ENCODE assay signal across 10 cellular contexts in genomic region chr1:234758851-234759250, GRCh38.
DNase-seq lines count a peak whose midpoint lies in the region; ATAC-seq and TF ChIP-seq lines count a peak whose summit lies in the region.
"Had no signal": no experiment of that assay in that cellular context is flagged by ENCODE, and none has a peak within 500 bp of the region (broad histone marks: within the 10 kb centered on the region; RNA-seq: fewer than 3 reads in every experiment).

No MANE protein-coding gene starts in this region.

- H3K27me3 ChIP-seq in SJSA1 (replicated peaks), result no peaks in the 10 kb centered on the region
- H3K27me3 ChIP-seq in trophoblast cell (ENCODE audit: insufficient read depth, low read length), result no peaks in the 10 kb centered on the region
- no peaks in the 10 kb centered on the region for H3K27me3 ChIP-seq in GM23338 (ENCODE audit: insufficient read depth)
- H3K27me3 ChIP-seq: gastrocnemius medialis had no signal

- ATAC-seq in activated naive CD8-positive, alpha-beta T cell treated with anti-CD3 and anti-CD28 coated beads, Interleukin-2, amount 10 ng/mL, durations not matched to agents 7 days and 5 days (ENCODE audit: low read depth), result peak; percentile 72
- ATAC-seq in GM23338 (no peak), HG02885 (IDR thresholded peaks at IDR 0.05; ENCODE audit: poor library complexity, unreplicated experiment) (no peak), omental fat pad (ENCODE audit: low FRiP score) (no peak)
- ATAC-seq: gastrocnemius medialis had no signal

- no peak overlapping the region for H3K9ac ChIP-seq in trophoblast cell (ENCODE audit: low read length)

- H4K91ac ChIP-seq in trophoblast cell (ENCODE audit: low read depth, low read length), result peak overlapping the region; percentile 15

- H3K4me2 ChIP-seq in trophoblast cell (ENCODE audit: low read length) (no peak overlapping the region), GM23338 (no peak overlapping the region)

- peaks cover 1% of the 10 kb centered on the region for H3K36me3 Mint-ChIP-seq in activated naive CD8-positive, alpha-beta T cell treated with anti-CD3 and anti-CD28 coated beads, Interleukin-2, amount 10 ng/mL, durations not matched to agents 7 days and 5 days
- H3K36me3 Mint-ChIP-seq in GM23338 (ENCODE audit: low read depth), result no peaks in the 10 kb centered on the region

- no peak overlapping the region for H2BK120ac ChIP-seq in trophoblast cell (ENCODE audit: insufficient read depth, low read length, poor library complexity)

- peak overlapping the region; percentile 64 for H3K27ac ChIP-seq in SJSA1
- H3K27ac ChIP-seq in trophoblast cell (ENCODE audit: low read depth, low read length), result no peak overlapping the region
- H3K27ac ChIP-seq in GM23338 (ENCODE audit: low read depth), result no peak overlapping the region
- H3K27ac ChIP-seq: gastrocnemius medialis had no signal

- H4K20me1 ChIP-seq in GM23338 (replicated peaks; ENCODE audit: insufficient read depth), result no peaks in the 10 kb centered on the region

- peak overlapping the region; percentile 86 for H3K27ac Mint-ChIP-seq in activated naive CD8-positive, alpha-beta T cell treated with anti-CD3 and anti-CD28 coated beads, Interleukin-2, amount 10 ng/mL, durations not matched to agents 7 days and 5 days
- H3K27ac Mint-ChIP-seq in GM23338, result no peak overlapping the region

- peaks cover 61% of the 10 kb centered on the region for H3K4me1 ChIP-seq in SJSA1 (replicated peaks)
- peaks cover 6 to 7% of the 10 kb centered on the region in 2 experiments for H3K4me1 ChIP-seq in trophoblast cell (ENCODE audit: control insufficient read depth in 1 of 2, insufficient read depth in 2 of 2, low read length in 2 of 2)
- peaks cover 6% of the 10 kb centered on the region; the same call in 1 of the 2 replicates for H3K4me1 ChIP-seq in GM23338 (ENCODE audit: insufficient read depth)

- H2BK12ac ChIP-seq in trophoblast cell (ENCODE audit: low read length), result no peak overlapping the region

- WGBS in trophoblast cell (ENCODE audit: extremely low coverage, insufficient coverage, insufficient read length), result no CpG with 5 or more reads among the region's 11 CpGs

- no peak overlapping the region for H4K8ac ChIP-seq in trophoblast cell (ENCODE audit: low read depth, low read length)

- H3K4ac ChIP-seq in trophoblast cell (ENCODE audit: low read depth, low read length), result no peak overlapping the region

- H3K36me3 ChIP-seq in SJSA1 (no peaks in the 10 kb centered on the region), trophoblast cell (ENCODE audit: control insufficient read depth in 1 of 2, insufficient read depth in 2 of 2, low read length in 2 of 2) (no peaks in the 10 kb centered on the region), GM23338 (ENCODE audit: insufficient read depth) (no peaks in the 10 kb centered on the region)
- H3K36me3 ChIP-seq: gastrocnemius medialis had no signal

- no peaks in the 10 kb centered on the region for H3K27me3 Mint-ChIP-seq in activated naive CD8-positive, alpha-beta T cell treated with anti-CD3 and anti-CD28 coated beads, Interleukin-2, amount 10 ng/mL, durations not matched to agents 7 days and 5 days
- H3K27me3 Mint-ChIP-seq in GM23338 (ENCODE audit: insufficient read depth, low read depth, poor library complexity), result peaks cover 12% of the 10 kb centered on the region

- DNase-seq in GM10266 (ENCODE audit: extremely low spot score) (peak; percentile 44), SJSA1 (ENCODE audit: low read depth in 1 of 2, low spot score in 2 of 2) (peak; percentile 73 to 85), trophoblast cell (no peak), GM23338 (ENCODE audit: low spot score) (no peak), omental fat pad (ENCODE audit: low spot score) (no peak)
- DNase-seq in activated naive CD8-positive, alpha-beta T cell treated with anti-CD3 and anti-CD28 coated beads, Interleukin-2, amount 10 ng/mL, durations not matched to agents 7 days and 5 days, result no peak
- DNase-seq: gastrocnemius medialis; KBM-7; stimulated activated CD4-positive, alpha-beta T cell treated with anti-CD3 and anti-CD28 coated beads, Interleukin-15, amount 100 ng/mL, for 24 hours had no signal

- no peak overlapping the region for H3K4me3 ChIP-seq in SJSA1
- no peak overlapping the region for H3K4me3 ChIP-seq in trophoblast cell (ENCODE audit: low read depth, low read length)
- H3K4me3 ChIP-seq in GM23338, result no peak overlapping the region
- H3K4me3 ChIP-seq: gastrocnemius medialis had no signal

- H3K18ac ChIP-seq in trophoblast cell (ENCODE audit: low read length), result no peak overlapping the region

- no peak overlapping the region for H2BK5ac ChIP-seq in trophoblast cell (ENCODE audit: low read depth, low read length, poor library complexity)

- H3K4me1 Mint-ChIP-seq in activated naive CD8-positive, alpha-beta T cell treated with anti-CD3 and anti-CD28 coated beads, Interleukin-2, amount 10 ng/mL, durations not matched to agents 7 days and 5 days, result peaks cover 42% of the 10 kb centered on the region
- H3K4me1 Mint-ChIP-seq in GM23338, result peaks cover 11% of the 10 kb centered on the region

- TF ChIP-seq CTCF in GM10266 (IDR thresholded peaks at IDR 0.05; ENCODE audit: control insufficient read depth, insufficient read depth, low read depth, missing control alignments) (no peak), GM23338 (conservative IDR thresholded peaks at IDR 0.05; ENCODE audit: low read depth in 2 of 2) (no peak), omental fat pad (IDR thresholded peaks at IDR 0.05) (no peak)

- H2AFZ ChIP-seq in trophoblast cell (ENCODE audit: insufficient read depth, low read length, poor library complexity), result no peak overlapping the region
- no peak overlapping the region for H2AFZ ChIP-seq in GM23338

- no peak overlapping the region for H3K14ac ChIP-seq in trophoblast cell (ENCODE audit: low read length)

- peaks cover 13% of the 10 kb centered on the region for H3K9me2 ChIP-seq in GM23338 (ENCODE audit: insufficient read depth)

- H3F3A ChIP-seq in GM23338 (replicated peaks; ENCODE audit: low read depth), result no peaks in the 10 kb centered on the region

- no peak overlapping the region for H2AK5ac ChIP-seq in trophoblast cell (ENCODE audit: low read length)

- H3K23ac ChIP-seq in trophoblast cell (ENCODE audit: low read length), result no peak overlapping the region

- POLR2A ChIA-PET in activated naive CD8-positive, alpha-beta T cell treated with anti-CD3 and anti-CD28 coated beads, Interleukin-2, amount 10 ng/mL, durations not matched to agents 7 days and 5 days (lab: Charles Lee), result no interaction called here

- H3K9me3 ChIP-seq in SJSA1 (replicated peaks), result no peaks in the 10 kb centered on the region
- H3K9me3 ChIP-seq in trophoblast cell (ENCODE audit: insufficient read depth, low read depth, low read length), result peaks cover 3% of the 10 kb centered on the region
- H3K9me3 ChIP-seq: gastrocnemius medialis had no signal

- H3K4me3 Mint-ChIP-seq in activated naive CD8-positive, alpha-beta T cell treated with anti-CD3 and anti-CD28 coated beads, Interleukin-2, amount 10 ng/mL, durations not matched to agents 7 days and 5 days, result peak overlapping the region; percentile 56
- H3K4me3 Mint-ChIP-seq in GM23338, result no peak overlapping the region

- H3K79me2 ChIP-seq in trophoblast cell (ENCODE audit: control insufficient read depth, insufficient read depth, low read length, poor library complexity) (no peaks in the 10 kb centered on the region), GM23338 (replicated peaks; ENCODE audit: insufficient read depth) (no peaks in the 10 kb centered on the region)

- H4K12ac ChIP-seq in trophoblast cell (ENCODE audit: low read depth, low read length), result no peak overlapping the region

- peaks cover 5% of the 10 kb centered on the region for H3K79me1 ChIP-seq in trophoblast cell (ENCODE audit: low read length)

- H3K9me3 Mint-ChIP-seq in activated naive CD8-positive, alpha-beta T cell treated with anti-CD3 and anti-CD28 coated beads, Interleukin-2, amount 10 ng/mL, durations not matched to agents 7 days and 5 days, result peaks cover 2% of the 10 kb centered on the region
- H3K9me3 Mint-ChIP-seq in GM23338, result peaks cover 4% of the 10 kb centered on the region; the same call in 1 of the 3 replicates

TF ChIP-seq in GM23338, 12 proteins besides CTCF, POLR2A, EP300 and RAD21:
- TF ChIP-seq NANOG (IDR thresholded peaks at IDR 0.05; ENCODE audit: borderline replicate concordance) (no peak), ZNF114 (CRISPR knock-in tag; IDR thresholded peaks at IDR 0.05) (no peak), REST (IDR thresholded peaks at IDR 0.05; ENCODE audit: unreplicated experiment) (no peak)
TF ChIP-seq in GM23338: peak in this region for 0.

Comparison
In these comparisons a context has a peak if more than half of its experiments do, and no peak if none do; other contexts are left out.
1. DNase-seq: peak in GM10266 (single experiment) and SJSA1 (2 of 2); none in activated naive CD8-positive, alpha-beta T cell treated with anti-CD3 and anti-CD28 coated beads, Interleukin-2, amount 10 ng/mL, durations not matched to agents 7 days and 5 days (single experiment), trophoblast cell (0 of 2), GM23338 (single experiment) and omental fat pad (single experiment).